In genomic region chr16:88494335-88495154, GRCh38 we compare ENCODE assay signal across 17 cellular contexts.
"Had no signal": no experiment of that assay in that cellular context is flagged by ENCODE, and none has a peak within 500 bp of the region (broad histone marks: within the 10 kb centered on the region; RNA-seq: fewer than 3 reads in every experiment).

No MANE protein-coding gene starts in this region.

- H3K27me3 Mint-ChIP-seq: activated CD4-positive, alpha-beta memory T cell treated with anti-CD3 and anti-CD28 coated beads, Interleukin-2, amount 10 ng/mL, durations not matched to agents 7 days and 5 days; activated CD4-positive, alpha-beta T cell treated with anti-CD3 and anti-CD28 coated beads for 36 hours; activated naive CD4-positive, alpha-beta T cell treated with anti-CD3 and anti-CD28 coated beads, Interleukin-2, amount 50 U/mL, for 24 hours had no signal

- H3K27ac Mint-ChIP-seq: activated CD4-positive, alpha-beta memory T cell treated with anti-CD3 and anti-CD28 coated beads, Interleukin-2, amount 10 ng/mL, durations not matched to agents 7 days and 5 days; activated CD4-positive, alpha-beta T cell treated with anti-CD3 and anti-CD28 coated beads for 36 hours; activated naive CD4-positive, alpha-beta T cell treated with anti-CD3 and anti-CD28 coated beads, Interleukin-2, amount 50 U/mL, for 24 hours; naive B cell; T-helper 2 cell treated with Interferon-gamma antibody and Interleukin-4, amounts not matched to agents 5 μg/mL and 100 μg/mL, for 36 hours had no signal

- H3K9me3 ChIP-seq: colonic mucosa, esophagus muscularis mucosa, left ventricle myocardium inferior, prostate gland, thyroid gland had no signal

- H3K36me3 Mint-ChIP-seq: activated naive CD4-positive, alpha-beta T cell treated with anti-CD3 and anti-CD28 coated beads, Interleukin-2, amount 50 U/mL, for 24 hours; naive B cell had no signal

- H3K9me3 Mint-ChIP-seq: activated CD4-positive, alpha-beta memory T cell treated with anti-CD3 and anti-CD28 coated beads, Interleukin-2, amount 10 ng/mL, durations not matched to agents 7 days and 5 days; activated naive CD4-positive, alpha-beta T cell treated with anti-CD3 and anti-CD28 coated beads, Interleukin-2, amount 50 U/mL, for 24 hours; naive B cell; T-helper 2 cell treated with Interferon-gamma antibody and Interleukin-4, amounts not matched to agents 5 μg/mL and 100 μg/mL, for 36 hours had no signal

- H3K4me3 ChIP-seq: colonic mucosa, esophagus muscularis mucosa, left ventricle myocardium inferior, prostate gland, thyroid gland had no signal

- H3K27ac ChIP-seq: colonic mucosa, esophagus muscularis mucosa, left ventricle myocardium inferior, prostate gland, thyroid gland had no signal

- H3K4me3 Mint-ChIP-seq: activated CD4-positive, alpha-beta memory T cell treated with anti-CD3 and anti-CD28 coated beads, Interleukin-2, amount 10 ng/mL, durations not matched to agents 7 days and 5 days; activated CD4-positive, alpha-beta T cell treated with anti-CD3 and anti-CD28 coated beads for 36 hours; activated naive CD4-positive, alpha-beta T cell treated with anti-CD3 and anti-CD28 coated beads, Interleukin-2, amount 50 U/mL, for 24 hours; naive B cell; T-helper 2 cell treated with Interferon-gamma antibody and Interleukin-4, amounts not matched to agents 5 μg/mL and 100 μg/mL, for 36 hours had no signal

- H3K4me1 ChIP-seq: colonic mucosa, prostate gland, thyroid gland had no signal

- ATAC-seq: activated CD4-positive, alpha-beta T cell treated with anti-CD3 and anti-CD28 coated beads for 36 hours; sciatic nerve had no signal

- DNase-seq: activated CD4-positive, alpha-beta memory T cell treated with anti-CD3 and anti-CD28 coated beads, Interleukin-2, amount 10 ng/mL, durations not matched to agents 7 days and 5 days; activated CD4-positive, alpha-beta T cell treated with anti-CD3 and anti-CD28 coated beads for 36 hours; activated effector memory CD4-positive, alpha-beta T cell treated with anti-CD3 and anti-CD28 coated beads, Interleukin-2, amount 50 U/mL, for 16 hours; activated T-cell treated with anti-CD3 and anti-CD28 coated beads, Interleukin-2, amount 50 U/mL, for 48 hours; caudate nucleus; colonic mucosa; hypothalamus; left ventricle myocardium inferior; naive B cell; SW 1271; thyroid gland had no signal

- H3K27me3 ChIP-seq: colonic mucosa, thyroid gland had no signal

- H3K4me1 Mint-ChIP-seq: activated CD4-positive, alpha-beta memory T cell treated with anti-CD3 and anti-CD28 coated beads, Interleukin-2, amount 10 ng/mL, durations not matched to agents 7 days and 5 days; activated CD4-positive, alpha-beta T cell treated with anti-CD3 and anti-CD28 coated beads for 36 hours had no signal

- H3K36me3 ChIP-seq: colonic mucosa, prostate gland, thyroid gland had no signal

- FAIRE-seq: urothelium cell line had no signal
